Comparison of ENCODE assay signal across 8 cellular contexts in the genomic region with DNA sequence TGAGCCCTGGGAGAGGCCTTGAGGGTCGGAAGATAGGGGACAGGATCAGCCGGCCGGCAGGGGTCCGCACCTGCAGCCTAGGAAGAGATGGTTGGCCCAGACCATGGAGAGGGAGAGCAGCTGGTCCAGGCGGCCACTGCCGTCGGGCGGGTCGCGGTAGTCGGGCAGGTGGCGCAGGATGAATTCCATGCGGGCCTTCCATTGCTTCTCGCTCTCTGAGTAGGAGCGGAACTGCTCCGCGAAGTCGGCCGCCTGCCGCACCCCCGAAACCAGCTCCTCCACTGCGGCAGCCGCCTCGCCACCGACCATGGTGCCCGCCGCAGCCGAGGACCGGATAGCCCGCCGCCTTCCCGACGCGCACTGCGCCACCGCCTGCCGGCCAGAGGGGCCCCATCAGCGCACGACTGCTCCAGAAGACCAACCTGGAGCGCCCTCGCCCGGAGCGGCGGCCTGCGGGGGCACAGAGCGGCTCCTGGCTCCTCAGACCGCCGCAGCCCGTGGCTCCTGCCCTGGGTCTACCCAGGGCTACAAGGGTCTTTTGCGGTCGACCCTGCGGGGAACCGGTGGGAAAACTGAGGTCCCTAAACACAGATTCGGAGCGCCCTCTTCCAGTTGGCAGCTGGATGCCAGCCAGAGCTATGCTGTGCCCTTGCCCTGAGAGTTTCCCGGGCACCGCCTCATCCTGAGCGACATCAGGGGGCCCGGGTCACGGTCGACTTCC. TPM values are rescaled to one million over a fixed set of nuclear protein-coding genes. Genes with fewer than 3 reads are reported as not detected.
A peak's percentile ranks its signal among the peaks of the same experiment; 100 is the strongest.
DNase-seq lines count a peak whose midpoint lies in the region; ATAC-seq and TF ChIP-seq lines count a peak whose summit lies in the region.

Gene CDKN2AIPNL (minus strand): TSS at position 336 of the 721 bp plus-strand sequence. CDS start 27 bp downstream, at position 309.

- peak; percentile 87 to 91 (median 88) for DNase-seq in CD4-positive, alpha-beta memory T cell
- peak; percentile 77 for DNase-seq in NCI-H774 (lab: John Stamatoyannopoulos, UW)
- peak; percentile 94 for DNase-seq in activated CD8-positive, alpha-beta T cell treated with anti-CD3 and anti-CD28 coated beads for 36 hours
- DNase-seq in lower lobe of right lung = peak; percentile 94
- DNase-seq in stimulated activated CD4-positive, alpha-beta T cell treated with anti-CD3 and anti-CD28 coated beads, TNF-alpha, amount 100 ng/mL, for 24 hours (ENCODE audit: low read depth in 3 of 3) = peak; percentile 79 to 88 (median 81)

- peak within 1 kb of the TSS; percentile 89 to 94 (median 91) for H3K4me3 Mint-ChIP-seq in CD4-positive, alpha-beta memory T cell
- H3K4me3 Mint-ChIP-seq in activated CD8-positive, alpha-beta T cell treated with anti-CD3 and anti-CD28 coated beads for 36 hours = peak within 1 kb of the TSS; percentile 97

- CTCF ChIA-PET in CD4-positive, alpha-beta memory T cell (lab: Charles Lee; ENCODE audit: partially characterized antibody) = interaction anchor here (0.7 to 9.1 kb wide), 30 partner anchors 9 to 372 kb away, joined by 3 to 82 read pairs (median 4); partner anchors contain the start of genes JADE2 and UBE2B
- CTCF ChIA-PET in activated CD8-positive, alpha-beta T cell treated with anti-CD3 and anti-CD28 coated beads for 36 hours (lab: Charles Lee) = interaction anchor here (0.6 to 10.5 kb wide), 31 partner anchors 11 to 493 kb away, joined by 3 to 72 read pairs (median 5); partner anchors contain the start of genes JADE2, PCBD2 and UBE2B

- POLR2A ChIA-PET in CD4-positive, alpha-beta memory T cell (lab: Charles Lee; ENCODE audit: partially characterized antibody) = interaction anchor here (0.6 to 5.9 kb wide), 42 partner anchors 9 to 1546 kb away, joined by 3 to 152 read pairs (median 4); partner anchors contain the start of genes CAMLG, CDKL3, GDF9 and JADE2
- POLR2A ChIA-PET in activated CD8-positive, alpha-beta T cell treated with anti-CD3 and anti-CD28 coated beads for 36 hours (lab: Charles Lee) = interaction anchor here (0.5 to 1.9 kb wide), 18 partner anchors 10 to 747 kb away, joined by 3 to 15 read pairs (median 4); partner anchors contain the start of genes JADE2 and UBE2B

- H3K27me3 ChIP-seq in CD4-positive, alpha-beta memory T cell (ENCODE audit: insufficient read depth, low read length) = no peaks in the 10 kb centered on the region
- no peaks in the 10 kb centered on the region for H3K27me3 ChIP-seq in duodenal mucosa (ENCODE audit: control insufficient read depth in 1 of 2, insufficient read depth in 2 of 2, low read length in 2 of 2)
- H3K27me3 ChIP-seq in lower lobe of right lung (ENCODE audit: low read depth) = no peaks in the 10 kb centered on the region

- peaks cover 6 to 11% of the 10 kb centered on the region in 2 donors for H3K36me3 Mint-ChIP-seq in CD4-positive, alpha-beta memory T cell
- H3K36me3 Mint-ChIP-seq in activated CD8-positive, alpha-beta T cell treated with anti-CD3 and anti-CD28 coated beads for 36 hours (ENCODE audit: low read depth) = peaks cover 2% of the 10 kb centered on the region

- H3K27ac ChIP-seq in CD4-positive, alpha-beta memory T cell (ENCODE audit: low read depth, low read length) = peak within 1 kb of the TSS; percentile 70
- H3K27ac ChIP-seq in duodenal mucosa (ENCODE audit: low read depth, low read length) (peak within 1 kb of the TSS; percentile 53), lower lobe of right lung (peak within 1 kb of the TSS; percentile 90)

- peak within 1 kb of the TSS; percentile 84 to 95 (median 91) for H3K27ac Mint-ChIP-seq in CD4-positive, alpha-beta memory T cell
- peak within 1 kb of the TSS; percentile 76 for H3K27ac Mint-ChIP-seq in activated CD8-positive, alpha-beta T cell treated with anti-CD3 and anti-CD28 coated beads for 36 hours

- H3K27me3 Mint-ChIP-seq in CD4-positive, alpha-beta memory T cell = no peaks in the 10 kb centered on the region
- H3K27me3 Mint-ChIP-seq in activated CD8-positive, alpha-beta T cell treated with anti-CD3 and anti-CD28 coated beads for 36 hours = no peaks in the 10 kb centered on the region

- no peaks in the 10 kb centered on the region for H3K9me3 ChIP-seq in CD4-positive, alpha-beta memory T cell (ENCODE audit: control insufficient read depth in 1 of 2, low read length in 2 of 2)
- H3K9me3 ChIP-seq in duodenal mucosa (ENCODE audit: control insufficient read depth in 1 of 2, low read length in 2 of 2) = no peaks in the 10 kb centered on the region
- H3K9me3 ChIP-seq in lower lobe of right lung = no peaks in the 10 kb centered on the region

- H3K9me3 Mint-ChIP-seq in CD4-positive, alpha-beta memory T cell = no peaks in the 10 kb centered on the region
- no peaks in the 10 kb centered on the region for H3K9me3 Mint-ChIP-seq in activated CD8-positive, alpha-beta T cell treated with anti-CD3 and anti-CD28 coated beads for 36 hours

- ATAC-seq in GM19395 (IDR thresholded peaks at IDR 0.05; ENCODE audit: unreplicated experiment) = peak; percentile 97
- peak; percentile 71 for ATAC-seq in HG03558 (IDR thresholded peaks at IDR 0.05; ENCODE audit: extremely low read depth, unreplicated experiment)
- peak; percentile 99 for ATAC-seq in activated CD8-positive, alpha-beta T cell treated with anti-CD3 and anti-CD28 coated beads for 36 hours
- ATAC-seq in lower lobe of right lung = peak; percentile 99 to 100

- H3K4me1 Mint-ChIP-seq in CD4-positive, alpha-beta memory T cell = peaks cover 18 to 47% (median 33%) of the 10 kb centered on the region in 4 donors
- peaks cover 35% of the 10 kb centered on the region for H3K4me1 Mint-ChIP-seq in activated CD8-positive, alpha-beta T cell treated with anti-CD3 and anti-CD28 coated beads for 36 hours (ENCODE audit: low read depth)

- peak within 1 kb of the TSS; percentile 79 to 93 for H3K4me3 ChIP-seq in CD4-positive, alpha-beta memory T cell (ENCODE audit: low read length in 2 of 2)
- H3K4me3 ChIP-seq in duodenal mucosa (ENCODE audit: low read depth in 1 of 2, low read length in 2 of 2) (peak within 1 kb of the TSS; percentile 83 to 93), lower lobe of right lung (peak within 1 kb of the TSS; percentile 92)

- H3K4me1 ChIP-seq in CD4-positive, alpha-beta memory T cell (ENCODE audit: insufficient read depth, low read length) = peaks cover 30% of the 10 kb centered on the region
- H3K4me1 ChIP-seq in duodenal mucosa (ENCODE audit: control insufficient read depth in 1 of 2, insufficient read depth in 2 of 2, low read length in 2 of 2) = peaks cover 40 to 50% of the 10 kb centered on the region in 2 donors
- peaks cover 29% of the 10 kb centered on the region for H3K4me1 ChIP-seq in lower lobe of right lung

- TF ChIP-seq CTCF in activated CD8-positive, alpha-beta T cell treated with anti-CD3 and anti-CD28 coated beads for 36 hours (IDR thresholded peaks at IDR 0.05) = peak; percentile 71
- peak; percentile 85 for TF ChIP-seq CTCF in lower lobe of right lung (IDR thresholded peaks at IDR 0.05)

- H3K36me3 ChIP-seq in CD4-positive, alpha-beta memory T cell (ENCODE audit: insufficient read depth, low read length) = no peaks in the 10 kb centered on the region
- H3K36me3 ChIP-seq in duodenal mucosa (ENCODE audit: control insufficient read depth in 1 of 2, insufficient read depth in 2 of 2, low read length in 2 of 2) (peaks cover 2 to 8% of the 10 kb centered on the region in 2 donors), lower lobe of right lung (peaks cover 2% of the 10 kb centered on the region)

- intact Hi-C loops in CD4-positive, alpha-beta memory T cell (cut with micrococcal nuclease) = loop anchor here (1.0 to 5.0 kb wide), 6 partner anchors 40 to 175 kb away; partner anchors contain the start of gene UBE2B
- intact Hi-C loops in activated CD8-positive, alpha-beta T cell treated with anti-CD3 and anti-CD28 coated beads for 36 hours (cut with micrococcal nuclease) = loop anchor here (5.0 kb wide), 1 partner anchor 116 kb away; the partner anchor contains the start of gene JADE2
- intact Hi-C loops in lower lobe of right lung (cut with DNase I) = loop anchor here (5.0 kb wide), 1 partner anchor 116 kb away; the partner anchor contains the start of gene JADE2

- peak within 1 kb of the TSS; percentile 88 to 97 for H3K9ac ChIP-seq in duodenal mucosa (ENCODE audit: low read depth in 1 of 2, low read length in 2 of 2)

RNA-seq across cellular contexts. Expression of gene CDKN2AIPNL, which starts in this region (rescaled TPM):
- 10 to 100 TPM; 14.7 to 15.1 TPM for total RNA-seq in CD4-positive, alpha-beta memory T cell
- 10 to 100 TPM; 25.2 to 32.4 TPM for polyA plus RNA-seq in CD4-positive, alpha-beta memory T cell
- total RNA-seq in activated CD8-positive, alpha-beta T cell treated with anti-CD3 and anti-CD28 coated beads for 36 hours = 10 to 100 TPM; 38.2 to 41.1 TPM
- 14.5 TPM for total RNA-seq in lower lobe of right lung

Comparison
In these comparisons a context has a peak if more than half of its experiments do, and no peak if none do; other contexts are left out.
1. Peak in every context shown above with its lines: DNase-seq, ATAC-seq, H3K4me3 ChIP-seq and H3K27ac ChIP-seq.